9 cellular contexts compared by ENCODE assay signal in genomic region chr11:64776875-64777274, GRCh38. TPM values are rescaled to one million over a fixed set of nuclear protein-coding genes. Genes with fewer than 3 reads are reported as not detected.
DNase-seq lines count a peak whose midpoint lies in the region; ATAC-seq and TF ChIP-seq lines count a peak whose summit lies in the region.
"Had no signal": no experiment of that assay in that cellular context is flagged by ENCODE, and none has a peak within 500 bp of the region (broad histone marks: within the 10 kb centered on the region; RNA-seq: fewer than 3 reads in every experiment).

No MANE protein-coding gene starts in this region.

- CTCF ChIA-PET in MCF 10A (lab: Yijun Ruan, JAX), result interaction anchor here (0.6 to 1.8 kb wide), 5 partner anchors 9 to 329 kb away, joined by 3 to 15 read pairs (median 4); partner anchors contain the start of gene RASGRP2

- peaks cover 13% of the 10 kb centered on the region for H3K4me1 Mint-ChIP-seq in MCF 10A (ENCODE audit: insufficient read depth, unreplicated experiment)

- ATAC-seq in heart left ventricle, result no peak
- no peak for ATAC-seq in Right ventricle myocardium superior (ENCODE audit: poor library complexity)
- no peak for ATAC-seq in GM18517 (IDR thresholded peaks at IDR 0.05; ENCODE audit: unreplicated experiment)

- no peaks in the 10 kb centered on the region for H3K27me3 Mint-ChIP-seq in MCF 10A (ENCODE audit: insufficient read depth, unreplicated experiment)

- intact Hi-C loops in heart left ventricle (cut with DNase I), result loop anchor here in 3 of 10 donors (5.0 to 10.0 kb wide), 2 partner anchors 35 to 338 kb away; partner anchors contain the start of genes RASGRP2 (in 2 of the 3), TM7SF2 (in 1 of the 3) and ZNHIT2 (in 1 of the 3)
- intact Hi-C loops in Right ventricle myocardium superior (cut with DNase I), result no loop called here
- intact Hi-C loops in MCF 10A (cut with micrococcal nuclease), result no loop called here

- H3K4me3 Mint-ChIP-seq in MCF 10A (ENCODE audit: unreplicated experiment), result peak overlapping the region; percentile 76

- no peaks in the 10 kb centered on the region for H3K9me3 ChIP-seq in heart left ventricle
- H3K9me3 ChIP-seq in mesodermal cell (ENCODE audit: control insufficient read depth, low read length), result no peaks in the 10 kb centered on the region

- H3K27ac Mint-ChIP-seq in MCF 10A (ENCODE audit: low read depth, unreplicated experiment), result no peak overlapping the region

- POLR2A ChIA-PET in MCF 10A (lab: Yijun Ruan, JAX), result interaction anchor here (0.5 to 9.8 kb wide), 10 partner anchors 10 to 1482 kb away, joined by 3 to 86 read pairs (median 5); partner anchors contain the start of genes BAD, MEN1 and PYGM

- DNase-seq in heart left ventricle (no peak), Right ventricle myocardium superior (no peak), MCF 10A (ENCODE audit: unreplicated experiment) (no peak), GM19240 (ENCODE audit: insufficient read length, low spot score) (no peak), NCI-H2171 (lab: John Stamatoyannopoulos, UW) (no peak)

- H3K4me1 ChIP-seq in heart left ventricle (peaks cover 0 to 64% (median 56%) of the 10 kb centered on the region in 12 donors), mesodermal cell (ENCODE audit: control insufficient read depth, insufficient read depth, low read length, poor library complexity, severe bottlenecking) (peaks cover 15% of the 10 kb centered on the region), urinary bladder (ENCODE audit: insufficient read depth) (no peaks in the 10 kb centered on the region)

- H3K27ac ChIP-seq in heart left ventricle, result peak overlapping the region in 8 of 12 donors; percentile 45 to 100 (median 98)
- H3K27ac ChIP-seq in mesodermal cell (ENCODE audit: low read depth, low read length, severe bottlenecking), result peak overlapping the region; percentile 10
- no peak overlapping the region for H3K27ac ChIP-seq in urinary bladder (ENCODE audit: low read depth)

- H3K4me3 ChIP-seq in heart left ventricle (peak overlapping the region in 11 of 12 donors; percentile 59 to 99 (median 92)), mesodermal cell (ENCODE audit: extremely low read depth, insufficient read depth, low read length, poor library complexity, severe bottlenecking) (peak overlapping the region; percentile 72), urinary bladder (ENCODE audit: low read depth, low read length) (peak overlapping the region; percentile 100)

- H3K36me3 ChIP-seq in heart left ventricle (peaks cover 0 to 57% (median 50%) of the 10 kb centered on the region in 9 donors), mesodermal cell (ENCODE audit: control insufficient read depth, insufficient read depth, low read length) (peaks cover 59% of the 10 kb centered on the region), urinary bladder (ENCODE audit: insufficient read depth) (peaks cover 1% of the 10 kb centered on the region)

- no peaks in the 10 kb centered on the region for H3K9me3 Mint-ChIP-seq in MCF 10A (ENCODE audit: unreplicated experiment)

- WGBS in heart left ventricle, 4 donors, result 6 to 16% (median 12%) methylated on average over 3 of the region's 3 CpGs
- 54% methylated on average over 2 of the region's 3 CpGs; no CpG with 5 or more reads in 1 of the 2 experiments for WGBS in mesodermal cell (ENCODE audit: insufficient coverage in 2 of 2), 2 experiments
- 14% methylated on average over 3 of the region's 3 CpGs for WGBS in urinary bladder

- peaks cover 71% of the 10 kb centered on the region for H3K36me3 Mint-ChIP-seq in MCF 10A (ENCODE audit: insufficient read depth, unreplicated experiment)

- TSS peak; percentile 23 for BruUV-seq in MCF 10A (replicated peaks; lab: Mats Ljungman, UMichigan)

- TF ChIP-seq CTCF in heart left ventricle (IDR thresholded peaks at IDR 0.05) (no peak), MCF 10A (IDR thresholded peaks at IDR 0.05; ENCODE audit: unreplicated experiment) (no peak)

- H3K27me3 ChIP-seq in heart left ventricle, result no peaks in the 10 kb centered on the region

- TF ChIP-seq POLR2A in heart left ventricle (IDR thresholded peaks at IDR 0.05), result no peak

RNA-seq across cellular contexts. Expression of gene SF1, which starts 1.5 kb away (rescaled TPM):
- total RNA-seq in heart left ventricle, result 100 to 1,000 TPM; 103 to 349 (median 157) TPM
- polyA plus RNA-seq in heart left ventricle, result 10 to 100 TPM; 59.2 to 65.5 TPM
- 182 TPM for total RNA-seq in Right ventricle myocardium superior
- total RNA-seq in MCF 10A (2022), result 446 and 503 TPM in 2 replicates
- 142 TPM for polyA plus RNA-seq in mesodermal cell (2013, experiment 1 of 2)
- polyA plus RNA-seq in mesodermal cell (2013, experiment 2 of 2), result 144 TPM
- 111 TPM for total RNA-seq in urinary bladder
- polyA plus RNA-seq in urinary bladder, result 115 TPM

RNA-seq across cellular contexts. Expression of gene PYGM, which starts 17.1 kb away (rescaled TPM):
- 100 to 1,000 TPM in 4 of 9 donors, 10 to 100 TPM in 5; 51.6 to 167 (median 89.9) TPM for total RNA-seq in heart left ventricle
- 10 to 100 TPM; 10.3 to 71.8 TPM for polyA plus RNA-seq in heart left ventricle
- total RNA-seq in Right ventricle myocardium superior, result 183 TPM
- 0.09 and 0.10 TPM in 2 replicates for total RNA-seq in MCF 10A (2022)
- polyA plus RNA-seq in mesodermal cell (2013, experiment 1 of 2), result 1.4 TPM
- 1.3 TPM for polyA plus RNA-seq in mesodermal cell (2013, experiment 2 of 2)
- total RNA-seq in urinary bladder, result 15.1 TPM
- 33.6 TPM for polyA plus RNA-seq in urinary bladder
- total RNA-seq: LHCN-M2 had no signal

RNA-seq across cellular contexts. Expression of gene MAP4K2, which starts 26.1 kb away (rescaled TPM):
- total RNA-seq in heart left ventricle, result 10 to 100 TPM in 3 of 9 donors, 1 to 10 TPM in 6; 7.0 to 27.5 (median 8.6) TPM
- polyA plus RNA-seq in heart left ventricle, result 1 to 10 TPM; 7.8 to 9.5 TPM
- total RNA-seq in Right ventricle myocardium superior, result 7.7 TPM
- total RNA-seq in MCF 10A (2022), result 4.9 and 6.8 TPM in 2 replicates
- 43.9 TPM for polyA plus RNA-seq in mesodermal cell (2013, experiment 1 of 2)
- 33.9 TPM for polyA plus RNA-seq in mesodermal cell (2013, experiment 2 of 2)
- 11.7 TPM for total RNA-seq in urinary bladder
- 13.9 TPM for polyA plus RNA-seq in urinary bladder

RNA-seq across cellular contexts. Expression of gene RASGRP2, which starts 32.9 kb away (rescaled TPM):
- total RNA-seq in heart left ventricle (10 to 100 TPM; 22.2 to 34.0 (median 28.1) TPM), Right ventricle myocardium superior (38.4 TPM), MCF 10A (2022) (not detected in 2 replicates), urinary bladder (7.6 TPM)
- polyA plus RNA-seq in heart left ventricle (10 to 100 TPM; 16.2 to 78.9 TPM), urinary bladder (46.1 TPM)
- polyA plus RNA-seq in mesodermal cell (2013, experiment 1 of 2), result 18.7 TPM
- polyA plus RNA-seq in mesodermal cell (2013, experiment 2 of 2), result 14.0 TPM

RNA-seq across cellular contexts. Expression of gene MEN1, which starts 33.5 kb away (rescaled TPM):
- total RNA-seq in heart left ventricle (10 to 100 TPM in 4 of 9 donors, 1 to 10 TPM in 5; 6.6 to 15.0 (median 9.0) TPM), Right ventricle myocardium superior (8.6 TPM), MCF 10A (2022) (29.2 and 33.1 TPM in 2 replicates), urinary bladder (11.3 TPM)
- polyA plus RNA-seq in heart left ventricle (10 to 100 TPM in 1 of 2 donors, 1 to 10 TPM in 1; 7.2 to 15.2 TPM), urinary bladder (17.4 TPM)
- 50.2 TPM for polyA plus RNA-seq in mesodermal cell (2013, experiment 1 of 2)
- polyA plus RNA-seq in mesodermal cell (2013, experiment 2 of 2), result 42.8 TPM

Comparison
In these comparisons a context has a peak if more than half of its experiments do, and no peak if none do; other contexts are left out.
1. RNA of gene PYGM, which starts 17.1 kb away (total RNA-seq): 183 TPM in Right ventricle myocardium superior (single experiment), 51.6 to 167 TPM in heart left ventricle and 15.1 TPM in urinary bladder (single experiment); 0.09 to 0.10 TPM in MCF 10A; every median in the first group is over 10 times any median in the second.
2. Peak in every context shown above with its lines, with median percentiles within 50 percentile points of each other: H3K4me3 ChIP-seq.